In genomic region chr16:84625556-84625955, GRCh38 we compare ENCODE assay signal across 10 cellular contexts.
"Had no signal": no experiment of that assay in that cellular context is flagged by ENCODE, and none has a peak within 500 bp of the region (broad histone marks: within the 10 kb centered on the region; RNA-seq: fewer than 3 reads in every experiment).

No MANE protein-coding gene starts in this region.

- FAIRE-seq: H1, H54 had no signal

- H3K4me2 ChIP-seq: GM23338 had no signal

- DNase-seq: GM23248, GOT3, H7, H9, HCEC 1CT, HFFc6 had no signal

- H3K36me3 ChIP-seq: HAP-1 had no signal

- H3K27ac ChIP-seq: GM23248 had no signal

- H3K9me3 ChIP-seq: HAP-1 had no signal

- H3K4me3 ChIP-seq: GM23248, GM23338, HAP-1 had no signal

- H2AFZ ChIP-seq: GM23248, GM23338 had no signal
